In genomic region chr6:81263531-81264168, GRCh38 we compare ENCODE assay signal across 22 cellular contexts.
"Had no signal": no experiment of that assay in that cellular context is flagged by ENCODE, and none has a peak within 500 bp of the region (broad histone marks: within the 10 kb centered on the region; RNA-seq: fewer than 3 reads in every experiment).

No MANE protein-coding gene starts in this region.

- H3K4me1 ChIP-seq: breast epithelium, SJCRH30 had no signal

- H3K9ac ChIP-seq: SK-N-SH had no signal

- H3K27me3 ChIP-seq: breast epithelium, SJCRH30 had no signal

- H3K9me3 ChIP-seq: breast epithelium, SJCRH30, SK-N-SH had no signal

- DNase-seq: activated CD4-positive, alpha-beta memory T cell treated with anti-CD3 and anti-CD28 coated beads, Interleukin-2, amount 10 ng/mL, durations not matched to agents 7 days and 5 days; activated CD4-positive, alpha-beta T cell treated with anti-CD3 and anti-CD28 coated beads, Interleukin-2, amount 10 ng/mL, durations not matched to agents 7 days and 5 days; activated CD4-positive, CD25-positive, alpha-beta regulatory T cell; activated CD8-positive, alpha-beta memory T cell treated with anti-CD3 and anti-CD28 coated beads, Interleukin-2, amount 50 U/mL, for 4 hours; activated gamma-delta T cell treated with Interleukin-2 at 50 U/mL for 16 hours; activated naive CD4-positive, alpha-beta T cell treated with anti-CD3 and anti-CD28 coated beads, Interleukin-2, amount 10 ng/mL, durations not matched to agents 7 days and 5 days; activated naive CD8-positive, alpha-beta T cell treated with anti-CD3 and anti-CD28 coated beads for 36 hours; activated T-cell treated with anti-CD3 and anti-CD28 coated beads, Interleukin-2, amount 50 U/mL, for 72 hours; IMR-90; Kasumi-1; KBM-7; NCI-H1048; NCI-H1930; NCI-H2171; NCI-H226; NCI-H526 treated with DMSO at 0.1 percent for 48 hours; NCI-H82; SK-N-SH; T-helper 1 cell had no signal

- H3K4me3 ChIP-seq: breast epithelium, SJCRH30 had no signal

- H3K4me2 ChIP-seq: SK-N-SH had no signal

- H3K36me3 ChIP-seq: breast epithelium, SJCRH30 had no signal

- H3K27ac ChIP-seq: breast epithelium, SJCRH30, VCaP had no signal

- ATAC-seq: activated T-cell treated with anti-CD3 and anti-CD28 coated beads, Interleukin-2, amount 50 U/mL, for 72 hours had no signal
